2 cellular contexts compared by ENCODE assay signal in genomic region chr10:49028639-49029038, GRCh38.
A peak's percentile ranks its signal among the peaks of the same experiment; 100 is the strongest.
TF ChIP-seq lines count a peak whose summit lies in the region.

No MANE protein-coding gene starts in this region.

TF ChIP-seq in liver, 16 proteins besides CTCF, POLR2A, EP300 and RAD21 (continued from another document):
- TF ChIP-seq ZBTB33 (IDR thresholded peaks at IDR 0.05) (peak; percentile 26), HNF4G (IDR thresholded peaks at IDR 0.05) (no peak), RXRA (IDR thresholded peaks at IDR 0.05) (peak; percentile 11 to 70), MAX (IDR thresholded peaks at IDR 0.05) (no peak), JUND (IDR thresholded peaks at IDR 0.05) (peak in 1 of 2 donors; percentile 51), FOXA1 (IDR thresholded peaks at IDR 0.05) (peak; percentile 41), HNF4A (conservative IDR thresholded peaks at IDR 0.05) (peak; percentile 51 to 68), YY1 (IDR thresholded peaks at IDR 0.05) (peak; percentile 49)

TF ChIP-seq in HepG2, 621 proteins besides CTCF, POLR2A, EP300 and RAD21 (continued from another document):
- TF ChIP-seq KIAA2018 (CRISPR knock-in tag; IDR thresholded peaks at IDR 0.05; ENCODE audit: borderline replicate concordance) (no peak), MED8 (CRISPR knock-in tag; IDR thresholded peaks at IDR 0.05; ENCODE audit: insufficient replicate concordance) (no peak), SKI (IDR thresholded peaks at IDR 0.05; ENCODE audit: partially characterized antibody) (no peak), ZFP41 (CRISPR knock-in tag; IDR thresholded peaks at IDR 0.05; ENCODE audit: borderline replicate concordance) (no peak), SYNCRIP (IDR thresholded peaks at IDR 0.05; ENCODE audit: insufficient read depth, low read depth, low read length) (no peak), TARDBP (CRISPR knock-in tag; IDR thresholded peaks at IDR 0.05) (no peak), ZFP36L1 (CRISPR knock-in tag; IDR thresholded peaks at IDR 0.05) (no peak), AFF4 (CRISPR knock-in tag; IDR thresholded peaks at IDR 0.05) (no peak), ZNF558 (CRISPR knock-in tag; IDR thresholded peaks at IDR 0.05; ENCODE audit: borderline replicate concordance) (no peak)
